1 cellular context compared by ENCODE assay signal in the genomic region with DNA sequence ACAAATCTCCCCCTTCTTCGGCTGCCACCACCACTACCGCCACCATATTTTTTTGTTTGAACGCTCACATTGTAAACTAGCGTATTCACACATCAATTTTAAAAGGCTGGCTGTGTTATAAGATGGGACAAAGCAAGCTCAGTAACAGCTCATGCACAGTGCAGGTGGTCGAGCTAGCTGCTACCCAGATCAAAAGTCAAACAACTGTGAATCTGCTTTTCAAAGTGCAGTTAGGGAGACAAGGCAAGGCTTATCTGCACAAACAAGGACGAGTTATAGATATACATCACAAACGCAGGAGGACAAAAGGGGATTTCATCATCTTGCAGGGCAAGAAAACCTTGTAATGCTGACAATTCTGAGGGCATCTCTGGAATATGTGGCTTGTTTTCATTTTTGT.
TF ChIP-seq lines count a peak whose summit lies in the region.

No MANE protein-coding gene starts in this region.

TF ChIP-seq in HepG2, 621 proteins besides CTCF, POLR2A, EP300 and RAD21 (continued from another document and continues in another):
- TF ChIP-seq, protein P1, sequence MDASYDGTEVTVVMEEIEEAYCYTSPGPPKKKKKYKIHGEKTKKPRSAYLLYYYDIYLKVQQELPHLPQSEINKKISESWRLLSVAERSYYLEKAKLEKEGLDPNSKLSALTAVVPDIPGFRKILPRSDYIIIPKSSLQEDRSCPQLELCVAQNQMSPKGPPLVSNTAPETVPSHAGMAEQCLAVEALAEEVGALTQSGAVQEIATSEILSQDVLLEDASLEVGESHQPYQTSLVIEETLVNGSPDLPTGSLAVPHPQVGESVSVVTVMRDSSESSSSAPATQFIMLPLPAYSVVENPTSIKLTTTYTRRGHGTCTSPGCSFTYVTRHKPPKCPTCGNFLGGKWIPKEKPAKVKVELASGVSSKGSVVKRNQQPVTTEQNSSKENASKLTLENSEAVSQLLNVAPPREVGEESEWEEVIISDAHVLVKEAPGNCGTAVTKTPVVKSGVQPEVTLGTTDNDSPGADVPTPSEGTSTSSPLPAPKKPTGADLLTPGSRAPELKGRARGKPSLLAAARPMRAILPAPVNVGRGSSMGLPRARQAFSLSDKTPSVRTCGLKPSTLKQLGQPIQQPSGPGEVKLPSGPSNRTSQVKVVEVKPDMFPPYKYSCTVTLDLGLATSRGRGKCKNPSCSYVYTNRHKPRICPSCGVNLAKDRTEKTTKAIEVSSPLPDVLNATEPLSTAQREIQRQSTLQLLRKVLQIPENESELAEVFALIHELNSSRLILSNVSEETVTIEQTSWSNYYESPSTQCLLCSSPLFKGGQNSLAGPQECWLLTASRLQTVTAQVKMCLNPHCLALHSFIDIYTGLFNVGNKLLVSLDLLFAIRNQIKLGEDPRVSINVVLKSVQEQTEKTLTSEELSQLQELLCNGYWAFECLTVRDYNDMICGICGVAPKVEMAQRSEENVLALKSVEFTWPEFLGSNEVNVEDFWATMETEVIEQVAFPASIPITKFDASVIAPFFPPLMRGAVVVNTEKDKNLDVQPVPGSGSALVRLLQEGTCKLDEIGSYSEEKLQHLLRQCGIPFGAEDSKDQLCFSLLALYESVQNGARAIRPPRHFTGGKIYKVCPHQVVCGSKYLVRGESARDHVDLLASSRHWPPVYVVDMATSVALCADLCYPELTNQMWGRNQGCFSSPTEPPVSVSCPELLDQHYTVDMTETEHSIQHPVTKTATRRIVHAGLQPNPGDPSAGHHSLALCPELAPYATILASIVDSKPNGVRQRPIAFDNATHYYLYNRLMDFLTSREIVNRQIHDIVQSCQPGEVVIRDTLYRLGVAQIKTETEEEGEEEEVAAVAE (CRISPR knock-in tag; IDR thresholded peaks at IDR 0.05; ENCODE audit: borderline replicate concordance), result peak; percentile 58; the same call in 1 of the 2 replicates
- TF ChIP-seq ZNF232 (CRISPR knock-in tag; IDR thresholded peaks at IDR 0.05; ENCODE audit: borderline replicate concordance) (no peak), ARNTL (CRISPR knock-in tag; IDR thresholded peaks at IDR 0.05) (no peak), NPAS2 (CRISPR knock-in tag; IDR thresholded peaks at IDR 0.05; ENCODE audit: borderline replicate concordance) (no peak), ZNF138 (CRISPR knock-in tag; IDR thresholded peaks at IDR 0.05; ENCODE audit: low read depth) (no peak), PPARG (CRISPR knock-in tag; conservative IDR thresholded peaks at IDR 0.05) (peak; percentile 68), FOXA3 (CRISPR knock-in tag; IDR thresholded peaks at IDR 0.05) (peak; percentile 82), SRSF9 (IDR thresholded peaks at IDR 0.05; ENCODE audit: borderline replicate concordance, insufficient read depth, low read depth, low read length, poor library complexity, severe bottlenecking) (no peak), ZBTB7A (CRISPR knock-in tag; IDR thresholded peaks at IDR 0.05) (no peak), FOXP1 (IDR thresholded peaks at IDR 0.05) (no peak), FOXP1 (CRISPR knock-in tag; IDR thresholded peaks at IDR 0.05) (peak; percentile 76; the same call in 1 of the 2 replicates), ZNF644 (CRISPR knock-in tag; IDR thresholded peaks at IDR 0.05; ENCODE audit: low read depth) (peak; percentile 66; the same call in 1 of the 2 replicates), ZNF382 (CRISPR knock-in tag; IDR thresholded peaks at IDR 0.05; ENCODE audit: borderline replicate concordance) (no peak), IKZF4 (CRISPR knock-in tag; IDR thresholded peaks at IDR 0.05; ENCODE audit: borderline replicate concordance, low read depth, not compliant biosample characterization) (no peak), ZNF441 (CRISPR knock-in tag; IDR thresholded peaks at IDR 0.05; ENCODE audit: borderline replicate concordance) (no peak), ZC3H13 (CRISPR knock-in tag; IDR thresholded peaks at IDR 0.05) (0 out of 2 replicates have a peak, but pooled peaks have one; percentile 63), ZNF737 (CRISPR knock-in tag; IDR thresholded peaks at IDR 0.05; ENCODE audit: borderline replicate concordance) (no peak), ATAD3A (CRISPR knock-in tag; IDR thresholded peaks at IDR 0.05) (no peak), MTF2 (CRISPR knock-in tag; IDR thresholded peaks at IDR 0.05; ENCODE audit: borderline replicate concordance) (no peak), ZFP37 (CRISPR knock-in tag; IDR thresholded peaks at IDR 0.05; ENCODE audit: borderline replicate concordance) (no peak), PAF1 (CRISPR knock-in tag; IDR thresholded peaks at IDR 0.05) (no peak)
- TF ChIP-seq, protein P2, sequence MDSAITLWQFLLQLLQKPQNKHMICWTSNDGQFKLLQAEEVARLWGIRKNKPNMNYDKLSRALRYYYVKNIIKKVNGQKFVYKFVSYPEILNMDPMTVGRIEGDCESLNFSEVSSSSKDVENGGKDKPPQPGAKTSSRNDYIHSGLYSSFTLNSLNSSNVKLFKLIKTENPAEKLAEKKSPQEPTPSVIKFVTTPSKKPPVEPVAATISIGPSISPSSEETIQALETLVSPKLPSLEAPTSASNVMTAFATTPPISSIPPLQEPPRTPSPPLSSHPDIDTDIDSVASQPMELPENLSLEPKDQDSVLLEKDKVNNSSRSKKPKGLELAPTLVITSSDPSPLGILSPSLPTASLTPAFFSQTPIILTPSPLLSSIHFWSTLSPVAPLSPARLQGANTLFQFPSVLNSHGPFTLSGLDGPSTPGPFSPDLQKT (CRISPR knock-in tag; IDR thresholded peaks at IDR 0.05; ENCODE audit: borderline replicate concordance), result no peak
- TF ChIP-seq, protein P3, sequence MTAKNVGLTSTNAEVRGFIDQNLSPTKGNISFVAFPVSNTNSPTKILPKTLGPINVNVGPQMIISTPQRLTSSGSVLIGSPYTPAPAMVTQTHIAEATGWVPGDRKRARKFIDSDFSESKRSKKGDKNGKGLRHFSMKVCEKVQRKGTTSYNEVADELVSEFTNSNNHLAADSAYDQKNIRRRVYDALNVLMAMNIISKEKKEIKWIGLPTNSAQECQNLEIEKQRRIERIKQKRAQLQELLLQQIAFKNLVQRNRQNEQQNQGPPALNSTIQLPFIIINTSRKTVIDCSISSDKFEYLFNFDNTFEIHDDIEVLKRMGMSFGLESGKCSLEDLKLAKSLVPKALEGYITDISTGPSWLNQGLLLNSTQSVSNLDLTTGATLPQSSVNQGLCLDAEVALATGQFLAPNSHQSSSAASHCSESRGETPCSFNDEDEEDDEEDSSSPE (CRISPR knock-in tag; IDR thresholded peaks at IDR 0.05), result no peak; the same call in 1 of the 2 replicates
- TF ChIP-seq, protein P4, sequence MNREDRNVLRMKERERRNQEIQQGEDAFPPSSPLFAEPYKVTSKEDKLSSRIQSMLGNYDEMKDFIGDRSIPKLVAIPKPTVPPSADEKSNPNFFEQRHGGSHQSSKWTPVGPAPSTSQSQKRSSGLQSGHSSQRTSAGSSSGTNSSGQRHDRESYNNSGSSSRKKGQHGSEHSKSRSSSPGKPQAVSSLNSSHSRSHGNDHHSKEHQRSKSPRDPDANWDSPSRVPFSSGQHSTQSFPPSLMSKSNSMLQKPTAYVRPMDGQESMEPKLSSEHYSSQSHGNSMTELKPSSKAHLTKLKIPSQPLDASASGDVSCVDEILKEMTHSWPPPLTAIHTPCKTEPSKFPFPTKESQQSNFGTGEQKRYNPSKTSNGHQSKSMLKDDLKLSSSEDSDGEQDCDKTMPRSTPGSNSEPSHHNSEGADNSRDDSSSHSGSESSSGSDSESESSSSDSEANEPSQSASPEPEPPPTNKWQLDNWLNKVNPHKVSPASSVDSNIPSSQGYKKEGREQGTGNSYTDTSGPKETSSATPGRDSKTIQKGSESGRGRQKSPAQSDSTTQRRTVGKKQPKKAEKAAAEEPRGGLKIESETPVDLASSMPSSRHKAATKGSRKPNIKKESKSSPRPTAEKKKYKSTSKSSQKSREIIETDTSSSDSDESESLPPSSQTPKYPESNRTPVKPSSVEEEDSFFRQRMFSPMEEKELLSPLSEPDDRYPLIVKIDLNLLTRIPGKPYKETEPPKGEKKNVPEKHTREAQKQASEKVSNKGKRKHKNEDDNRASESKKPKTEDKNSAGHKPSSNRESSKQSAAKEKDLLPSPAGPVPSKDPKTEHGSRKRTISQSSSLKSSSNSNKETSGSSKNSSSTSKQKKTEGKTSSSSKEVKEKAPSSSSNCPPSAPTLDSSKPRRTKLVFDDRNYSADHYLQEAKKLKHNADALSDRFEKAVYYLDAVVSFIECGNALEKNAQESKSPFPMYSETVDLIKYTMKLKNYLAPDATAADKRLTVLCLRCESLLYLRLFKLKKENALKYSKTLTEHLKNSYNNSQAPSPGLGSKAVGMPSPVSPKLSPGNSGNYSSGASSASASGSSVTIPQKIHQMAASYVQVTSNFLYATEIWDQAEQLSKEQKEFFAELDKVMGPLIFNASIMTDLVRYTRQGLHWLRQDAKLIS (CRISPR knock-in tag; IDR thresholded peaks at IDR 0.05), result no peak
- TF ChIP-seq, protein P5, sequence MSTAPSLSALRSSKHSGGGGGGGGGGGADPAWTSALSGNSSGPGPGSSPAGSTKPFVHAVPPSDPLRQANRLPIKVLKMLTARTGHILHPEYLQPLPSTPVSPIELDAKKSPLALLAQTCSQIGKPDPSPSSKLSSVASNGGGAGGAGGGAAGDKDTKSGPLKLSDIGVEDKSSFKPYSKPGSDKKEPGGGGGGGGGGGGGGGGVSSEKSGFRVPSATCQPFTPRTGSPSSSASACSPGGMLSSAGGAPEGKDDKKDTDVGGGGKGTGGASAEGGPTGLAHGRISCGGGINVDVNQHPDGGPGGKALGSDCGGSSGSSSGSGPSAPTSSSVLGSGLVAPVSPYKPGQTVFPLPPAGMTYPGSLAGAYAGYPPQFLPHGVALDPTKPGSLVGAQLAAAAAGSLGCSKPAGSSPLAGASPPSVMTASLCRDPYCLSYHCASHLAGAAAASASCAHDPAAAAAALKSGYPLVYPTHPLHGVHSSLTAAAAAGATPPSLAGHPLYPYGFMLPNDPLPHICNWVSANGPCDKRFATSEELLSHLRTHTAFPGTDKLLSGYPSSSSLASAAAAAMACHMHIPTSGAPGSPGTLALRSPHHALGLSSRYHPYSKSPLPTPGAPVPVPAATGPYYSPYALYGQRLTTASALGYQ (CRISPR knock-in tag; IDR thresholded peaks at IDR 0.05), result peak; percentile 60; the same call in 1 of the 2 replicates
- TF ChIP-seq, protein P6, sequence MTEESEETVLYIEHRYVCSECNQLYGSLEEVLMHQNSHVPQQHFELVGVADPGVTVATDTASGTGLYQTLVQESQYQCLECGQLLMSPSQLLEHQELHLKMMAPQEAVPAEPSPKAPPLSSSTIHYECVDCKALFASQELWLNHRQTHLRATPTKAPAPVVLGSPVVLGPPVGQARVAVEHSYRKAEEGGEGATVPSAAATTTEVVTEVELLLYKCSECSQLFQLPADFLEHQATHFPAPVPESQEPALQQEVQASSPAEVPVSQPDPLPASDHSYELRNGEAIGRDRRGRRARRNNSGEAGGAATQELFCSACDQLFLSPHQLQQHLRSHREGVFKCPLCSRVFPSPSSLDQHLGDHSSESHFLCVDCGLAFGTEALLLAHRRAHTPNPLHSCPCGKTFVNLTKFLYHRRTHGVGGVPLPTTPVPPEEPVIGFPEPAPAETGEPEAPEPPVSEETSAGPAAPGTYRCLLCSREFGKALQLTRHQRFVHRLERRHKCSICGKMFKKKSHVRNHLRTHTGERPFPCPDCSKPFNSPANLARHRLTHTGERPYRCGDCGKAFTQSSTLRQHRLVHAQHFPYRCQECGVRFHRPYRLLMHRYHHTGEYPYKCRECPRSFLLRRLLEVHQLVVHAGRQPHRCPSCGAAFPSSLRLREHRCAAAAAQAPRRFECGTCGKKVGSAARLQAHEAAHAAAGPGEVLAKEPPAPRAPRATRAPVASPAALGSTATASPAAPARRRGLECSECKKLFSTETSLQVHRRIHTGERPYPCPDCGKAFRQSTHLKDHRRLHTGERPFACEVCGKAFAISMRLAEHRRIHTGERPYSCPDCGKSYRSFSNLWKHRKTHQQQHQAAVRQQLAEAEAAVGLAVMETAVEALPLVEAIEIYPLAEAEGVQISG (CRISPR knock-in tag; IDR thresholded peaks at IDR 0.05), result peak; percentile 34; the same call in 1 of the 2 replicates
- TF ChIP-seq, protein P7, sequence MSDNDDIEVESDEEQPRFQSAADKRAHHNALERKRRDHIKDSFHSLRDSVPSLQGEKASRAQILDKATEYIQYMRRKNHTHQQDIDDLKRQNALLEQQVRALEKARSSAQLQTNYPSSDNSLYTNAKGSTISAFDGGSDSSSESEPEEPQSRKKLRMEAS (IDR thresholded peaks at IDR 0.05), result peak; percentile 57
- TF ChIP-seq, protein P8, sequence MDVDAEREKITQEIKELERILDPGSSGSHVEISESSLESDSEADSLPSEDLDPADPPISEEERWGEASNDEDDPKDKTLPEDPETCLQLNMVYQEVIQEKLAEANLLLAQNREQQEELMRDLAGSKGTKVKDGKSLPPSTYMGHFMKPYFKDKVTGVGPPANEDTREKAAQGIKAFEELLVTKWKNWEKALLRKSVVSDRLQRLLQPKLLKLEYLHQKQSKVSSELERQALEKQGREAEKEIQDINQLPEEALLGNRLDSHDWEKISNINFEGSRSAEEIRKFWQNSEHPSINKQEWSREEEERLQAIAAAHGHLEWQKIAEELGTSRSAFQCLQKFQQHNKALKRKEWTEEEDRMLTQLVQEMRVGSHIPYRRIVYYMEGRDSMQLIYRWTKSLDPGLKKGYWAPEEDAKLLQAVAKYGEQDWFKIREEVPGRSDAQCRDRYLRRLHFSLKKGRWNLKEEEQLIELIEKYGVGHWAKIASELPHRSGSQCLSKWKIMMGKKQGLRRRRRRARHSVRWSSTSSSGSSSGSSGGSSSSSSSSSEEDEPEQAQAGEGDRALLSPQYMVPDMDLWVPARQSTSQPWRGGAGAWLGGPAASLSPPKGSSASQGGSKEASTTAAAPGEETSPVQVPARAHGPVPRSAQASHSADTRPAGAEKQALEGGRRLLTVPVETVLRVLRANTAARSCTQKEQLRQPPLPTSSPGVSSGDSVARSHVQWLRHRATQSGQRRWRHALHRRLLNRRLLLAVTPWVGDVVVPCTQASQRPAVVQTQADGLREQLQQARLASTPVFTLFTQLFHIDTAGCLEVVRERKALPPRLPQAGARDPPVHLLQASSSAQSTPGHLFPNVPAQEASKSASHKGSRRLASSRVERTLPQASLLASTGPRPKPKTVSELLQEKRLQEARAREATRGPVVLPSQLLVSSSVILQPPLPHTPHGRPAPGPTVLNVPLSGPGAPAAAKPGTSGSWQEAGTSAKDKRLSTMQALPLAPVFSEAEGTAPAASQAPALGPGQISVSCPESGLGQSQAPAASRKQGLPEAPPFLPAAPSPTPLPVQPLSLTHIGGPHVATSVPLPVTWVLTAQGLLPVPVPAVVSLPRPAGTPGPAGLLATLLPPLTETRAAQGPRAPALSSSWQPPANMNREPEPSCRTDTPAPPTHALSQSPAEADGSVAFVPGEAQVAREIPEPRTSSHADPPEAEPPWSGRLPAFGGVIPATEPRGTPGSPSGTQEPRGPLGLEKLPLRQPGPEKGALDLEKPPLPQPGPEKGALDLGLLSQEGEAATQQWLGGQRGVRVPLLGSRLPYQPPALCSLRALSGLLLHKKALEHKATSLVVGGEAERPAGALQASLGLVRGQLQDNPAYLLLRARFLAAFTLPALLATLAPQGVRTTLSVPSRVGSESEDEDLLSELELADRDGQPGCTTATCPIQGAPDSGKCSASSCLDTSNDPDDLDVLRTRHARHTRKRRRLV (CRISPR knock-in tag; IDR thresholded peaks at IDR 0.05), result no peak
